In the genomic region with DNA sequence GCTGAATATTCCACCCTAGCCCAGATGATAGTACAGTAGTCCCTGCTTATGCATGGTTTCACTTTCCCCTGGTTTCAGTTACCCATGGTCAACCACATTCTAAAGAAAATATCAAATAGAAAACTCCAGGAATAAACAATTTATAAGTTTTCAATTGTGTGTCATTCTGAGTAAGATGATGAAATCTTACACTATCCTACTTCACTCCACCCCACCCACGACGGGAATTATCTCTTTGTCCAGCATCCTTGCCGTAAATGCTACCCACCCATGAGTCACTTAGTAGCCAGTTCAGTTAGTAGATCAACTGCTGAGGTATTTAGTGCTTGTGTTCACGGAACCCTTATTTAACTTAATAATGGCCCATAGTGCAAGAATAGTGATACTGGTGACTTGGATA, we compare ENCODE assay signal across 14 cellular contexts.
DNase-seq lines count a peak whose midpoint lies in the region; ATAC-seq and TF ChIP-seq lines count a peak whose summit lies in the region.
"Had no signal": no experiment of that assay in that cellular context is flagged by ENCODE, and none has a peak within 500 bp of the region (broad histone marks: within the 10 kb centered on the region; RNA-seq: fewer than 3 reads in every experiment).

No MANE protein-coding gene starts in this region.

- no peak overlapping the region for H3K14ac ChIP-seq in IMR-90 (replicated peaks; ENCODE audit: low read depth, low read length)

- H2BK5ac ChIP-seq in IMR-90 (ENCODE audit: low read depth, low read length, poor library complexity, severe bottlenecking) = peak overlapping the region; percentile 82

- DNase-seq in IMR-90 (peak; percentile 82), astrocyte of the spinal cord (ENCODE audit: low read depth, low spot score) (peak; percentile 6), fibroblast of peridontal ligament (ENCODE audit: extremely low read depth) (peak; percentile 51), GM19238 (ENCODE audit: insufficient read length, low spot score) (no peak), cardiac septum (ENCODE audit: low spot score) (no peak), foreskin melanocyte (no peak)
- no peak for DNase-seq in NK-92 treated with Interleukin-12 subunit alpha and Interleukin-12 subunit beta, amount 100 ng/mL, for 24 hours (lab: John Stamatoyannopoulos, UW)
- DNase-seq: DMS79 treated with DMSO at 0.1 percent for 48 hours, NCI-H1048, NCI-H1436, NCI-H1930, NCI-H345, NCI-H524 treated with DMSO at 0.1 percent for 48 hours had no signal

- H3K18ac ChIP-seq in IMR-90 (ENCODE audit: low read depth, low read length) = no peak overlapping the region

- CTCF ChIA-PET in IMR-90 (lab: Yijun Ruan, JAX) = interaction anchor here (1.1 kb wide), 1 partner anchor 40 kb away, joined by 5 read pairs; no protein-coding TSS in a partner anchor

- H3K79me1 ChIP-seq in IMR-90 (ENCODE audit: low read depth in 1 of 2, low read length in 2 of 2) = no peaks in the 10 kb centered on the region

- no peak overlapping the region for H2AFZ ChIP-seq in IMR-90 (replicated peaks; ENCODE audit: low read length, poor library complexity)

- H3K27ac ChIP-seq in IMR-90 (ENCODE audit: insufficient read depth, low read length) = no peak overlapping the region

- peak overlapping the region in 1 of 2 experiments; percentile 30; a peak in 1 of 4 replicates for H4K8ac ChIP-seq in IMR-90 (ENCODE audit: low read depth in 2 of 2, low read length in 2 of 2)

- no peak for TF ChIP-seq POLR2A in IMR-90 (IDR thresholded peaks at IDR 0.05; ENCODE audit: low read depth, low read length)

- intact Hi-C loops in IMR-90 (cut with micrococcal nuclease) = no loop called here
- intact Hi-C loops in cardiac septum (cut with DNase I) = no loop called here

- no peak overlapping the region for H2AK5ac ChIP-seq in IMR-90 (ENCODE audit: low read depth, low read length)

- H4K5ac ChIP-seq in IMR-90 (ENCODE audit: low read depth, low read length) = no peak overlapping the region

- no peak overlapping the region for H2BK15ac ChIP-seq in IMR-90 (ENCODE audit: low read depth, low read length)

- no peak for TF ChIP-seq RAD21 in IMR-90 (IDR thresholded peaks at IDR 0.05; ENCODE audit: low read length)

- no TSS peak for BruUV-seq in IMR-90 (replicated peaks; lab: Mats Ljungman, UMichigan)

- no peaks in the 10 kb centered on the region for H4K20me1 ChIP-seq in IMR-90 (ENCODE audit: insufficient read depth, low read length)

- peak; percentile 88 for ATAC-seq in IMR-90 (ENCODE audit: low read depth)
- ATAC-seq: HCT116 had no signal

- no peaks in the 10 kb centered on the region for H3K9me3 ChIP-seq in IMR-90 (ENCODE audit: control insufficient read depth, insufficient read depth, low read length)

- 0 out of 2 replicates have a peak, but pooled peaks cover 2% of the 10 kb centered on the region for H3K4me1 ChIP-seq in IMR-90 (ENCODE audit: control insufficient read depth, insufficient read depth, low read length)

- TF ChIP-seq CTCF in IMR-90 (conservative IDR thresholded peaks at IDR 0.05; ENCODE audit: low read depth, low read length) (no peak), astrocyte of the spinal cord (IDR thresholded peaks at IDR 0.05; ENCODE audit: low read depth, low read length) (no peak)

- no peak overlapping the region for H4K91ac ChIP-seq in IMR-90 (ENCODE audit: insufficient read depth, low read depth, low read length)

- H3K9me1 ChIP-seq in IMR-90 (ENCODE audit: insufficient read depth, low read length) = no peaks in the 10 kb centered on the region

- no peak overlapping the region for H3K23ac ChIP-seq in IMR-90 (ENCODE audit: low read depth, low read length)

- no peaks in the 10 kb centered on the region for H3K27me3 ChIP-seq in IMR-90 (ENCODE audit: control insufficient read depth, insufficient read depth, low read length)

- no peak overlapping the region for H3K56ac ChIP-seq in IMR-90 (ENCODE audit: extremely low read depth, insufficient read depth, low read length)

- peak overlapping the region; percentile 42; the same call in 1 of the 2 replicates for H3K4me3 ChIP-seq in IMR-90 (ENCODE audit: insufficient read depth, low read depth, low read length)
- H3K4me3 ChIP-seq in astrocyte of the spinal cord (ENCODE audit: low read depth, low read length) = no peak overlapping the region

- H2AK9ac ChIP-seq in IMR-90 (replicated peaks; ENCODE audit: low read depth, low read length, poor library complexity) = no peak overlapping the region

- H3K4ac ChIP-seq in IMR-90 (ENCODE audit: low read depth, low read length) = 0 out of 2 replicates have a peak overlapping the region, but pooled peaks have one; percentile 22

- in situ Hi-C loops in IMR-90 (cut with MboI; ENCODE audit: low sequenced_read_pairs) = no loop called here
- in situ Hi-C loops in astrocyte of the spinal cord (cut with HindIII; ENCODE audit: low sequenced_read_pairs) = no loop called here

- dilution Hi-C loops in IMR-90 (cut with HindIII; ENCODE audit: low sequenced_read_pairs, unreplicated experiment) = no loop called here

- POLR2A ChIA-PET in IMR-90 (lab: Charles Lee; ENCODE audit: unreplicated experiment) = no interaction called here

- H3K9ac ChIP-seq in IMR-90 (ENCODE audit: low read depth, low read length) = no peak overlapping the region

- H2BK20ac ChIP-seq in IMR-90 (ENCODE audit: low read depth, low read length) = no peak overlapping the region

- WGBS in IMR-90 (ENCODE audit: extremely low coverage in 2 of 2, insufficient read length in 1 of 2), 2 experiments = no CpG with 5 or more reads among the region's 4 CpGs

- H3K36me3 ChIP-seq in IMR-90 (ENCODE audit: control insufficient read depth, insufficient read depth, low read length) = no peaks in the 10 kb centered on the region

- H2BK120ac ChIP-seq in IMR-90 (ENCODE audit: low read depth, low read length) = no peak overlapping the region

- peak overlapping the region; percentile 83; the same call in 1 of the 2 replicates for H3K4me2 ChIP-seq in IMR-90 (ENCODE audit: low read depth, low read length)

TF ChIP-seq in IMR-90, 13 proteins besides CTCF, POLR2A, EP300 and RAD21:
- TF ChIP-seq ELK1 (IDR thresholded peaks at IDR 0.05; ENCODE audit: borderline replicate concordance, low read depth, low read length) (no peak), CHD1 (IDR thresholded peaks at IDR 0.05; ENCODE audit: low read depth, low read length) (no peak), MAZ (IDR thresholded peaks at IDR 0.05; ENCODE audit: borderline replicate concordance, low read depth, low read length) (no peak), MXI1 (IDR thresholded peaks at IDR 0.05; ENCODE audit: borderline replicate concordance, low read depth, low read length) (no peak), RFX5 (IDR thresholded peaks at IDR 0.05; ENCODE audit: low read depth, low read length) (no peak), FOS (IDR thresholded peaks at IDR 0.05; ENCODE audit: low read depth, low read length) (0 out of 2 replicates have a peak, but pooled peaks have one; percentile 10), BHLHE40 (IDR thresholded peaks at IDR 0.05; ENCODE audit: low read depth, low read length) (no peak), MAFK (IDR thresholded peaks at IDR 0.05; ENCODE audit: low read depth, low read length) (no peak), CEBPB (IDR thresholded peaks at IDR 0.05; ENCODE audit: low read depth, low read length) (peak; percentile 75), RCOR1 (IDR thresholded peaks at IDR 0.05; ENCODE audit: insufficient replicate concordance, low read length) (no peak), SMC3 (IDR thresholded peaks at IDR 0.05; ENCODE audit: low read depth, low read length) (no peak), USF2 (IDR thresholded peaks at IDR 0.05; ENCODE audit: low read depth, low read length) (no peak), NFE2L2 (IDR thresholded peaks at IDR 0.05; ENCODE audit: low read depth, low read length) (no peak)

Comparison
In these comparisons a context has a peak if more than half of its experiments do, and no peak if none do; other contexts are left out.
1. DNase-seq: peak in IMR-90 (single experiment), astrocyte of the spinal cord (single experiment) and fibroblast of peridontal ligament (single experiment); none in GM19238 (single experiment), cardiac septum (single experiment), foreskin melanocyte (single experiment) and NK-92 treated with Interleukin-12 subunit alpha and Interleukin-12 subunit beta, amount 100 ng/mL, for 24 hours (single experiment).